Comparison of ENCODE assay signal across 1 cellular context in the genomic region with DNA sequence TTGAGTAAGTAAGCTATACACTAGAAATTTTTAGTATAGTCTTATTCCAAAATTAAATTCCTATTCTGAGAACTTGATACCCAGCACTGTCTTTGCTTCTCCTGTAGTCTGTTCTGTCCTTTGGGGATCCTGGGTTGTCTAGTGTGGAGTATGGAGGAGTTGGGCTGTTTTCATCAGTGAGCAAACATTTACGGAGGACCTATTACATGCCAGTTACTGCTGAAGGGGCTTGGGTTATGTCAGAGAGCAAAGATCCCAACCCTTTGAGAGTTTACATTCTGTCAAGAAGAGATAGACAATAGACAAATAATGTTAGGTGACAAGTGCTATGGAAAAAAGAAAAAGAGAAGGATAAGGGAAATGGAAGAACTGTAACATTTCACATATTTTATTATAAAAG.
TF ChIP-seq lines count a peak whose summit lies in the region.

No MANE protein-coding gene starts in this region.

TF ChIP-seq in WTC11, 78 proteins besides CTCF, POLR2A, EP300 and RAD21 (continued from another document):
- TF ChIP-seq, protein P1, sequence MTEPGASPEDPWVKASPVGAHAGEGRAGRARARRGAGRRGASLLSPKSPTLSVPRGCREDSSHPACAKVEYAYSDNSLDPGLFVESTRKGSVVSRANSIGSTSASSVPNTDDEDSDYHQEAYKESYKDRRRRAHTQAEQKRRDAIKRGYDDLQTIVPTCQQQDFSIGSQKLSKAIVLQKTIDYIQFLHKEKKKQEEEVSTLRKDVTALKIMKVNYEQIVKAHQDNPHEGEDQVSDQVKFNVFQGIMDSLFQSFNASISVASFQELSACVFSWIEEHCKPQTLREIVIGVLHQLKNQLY (CRISPR knock-in tag; IDR thresholded peaks at IDR 0.05): no peak
- TF ChIP-seq SP1 (CRISPR knock-in tag; conservative IDR thresholded peaks at IDR 0.05) (no peak), FOXK1 (CRISPR knock-in tag; IDR thresholded peaks at IDR 0.05) (no peak), NFE2L1 (CRISPR knock-in tag; IDR thresholded peaks at IDR 0.05) (no peak)
